In the genomic region with DNA sequence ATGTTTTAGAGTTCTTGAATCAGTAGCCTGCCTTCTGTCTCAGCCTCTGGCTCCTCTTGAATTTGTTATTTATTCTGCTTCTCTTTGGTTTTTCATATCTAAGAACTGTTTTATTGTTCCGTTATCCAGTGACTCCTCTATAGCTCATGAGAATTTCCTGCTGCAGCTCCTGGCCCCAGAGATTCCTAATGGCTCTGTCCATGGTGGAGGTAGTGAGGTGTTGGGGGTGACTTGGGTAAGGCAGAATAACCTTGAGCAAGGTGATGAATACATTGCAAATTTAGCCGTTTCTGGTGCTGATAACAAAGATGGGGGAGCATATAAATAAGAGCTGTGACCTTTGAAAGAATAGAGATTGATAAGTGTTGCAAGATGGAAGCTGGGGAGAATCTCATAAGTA, we compare ENCODE assay signal across 3 cellular contexts.
A peak's percentile ranks its signal among the peaks of the same experiment; 100 is the strongest.
TF ChIP-seq lines count a peak whose summit lies in the region.

No MANE protein-coding gene starts in this region.

TF ChIP-seq in A549, 52 proteins besides CTCF, POLR2A, EP300 and RAD21 (continued from another document):
- TF ChIP-seq REST (IDR thresholded peaks at IDR 0.05): 0 out of 2 replicates have a peak, but pooled peaks have one; percentile 52

TF ChIP-seq in HCT116, 20 proteins besides CTCF, POLR2A, EP300 and RAD21 (continued from another document):
- peak; percentile 54 for TF ChIP-seq REST (IDR thresholded peaks at IDR 0.05; ENCODE audit: low read depth)

TF ChIP-seq in WTC11, 78 proteins besides CTCF, POLR2A, EP300 and RAD21 (continued from another document):
- TF ChIP-seq, protein P1, sequence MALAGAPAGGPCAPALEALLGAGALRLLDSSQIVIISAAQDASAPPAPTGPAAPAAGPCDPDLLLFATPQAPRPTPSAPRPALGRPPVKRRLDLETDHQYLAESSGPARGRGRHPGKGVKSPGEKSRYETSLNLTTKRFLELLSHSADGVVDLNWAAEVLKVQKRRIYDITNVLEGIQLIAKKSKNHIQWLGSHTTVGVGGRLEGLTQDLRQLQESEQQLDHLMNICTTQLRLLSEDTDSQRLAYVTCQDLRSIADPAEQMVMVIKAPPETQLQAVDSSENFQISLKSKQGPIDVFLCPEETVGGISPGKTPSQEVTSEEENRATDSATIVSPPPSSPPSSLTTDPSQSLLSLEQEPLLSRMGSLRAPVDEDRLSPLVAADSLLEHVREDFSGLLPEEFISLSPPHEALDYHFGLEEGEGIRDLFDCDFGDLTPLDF (CRISPR knock-in tag; IDR thresholded peaks at IDR 0.05): no peak
- TF ChIP-seq, protein P2, sequence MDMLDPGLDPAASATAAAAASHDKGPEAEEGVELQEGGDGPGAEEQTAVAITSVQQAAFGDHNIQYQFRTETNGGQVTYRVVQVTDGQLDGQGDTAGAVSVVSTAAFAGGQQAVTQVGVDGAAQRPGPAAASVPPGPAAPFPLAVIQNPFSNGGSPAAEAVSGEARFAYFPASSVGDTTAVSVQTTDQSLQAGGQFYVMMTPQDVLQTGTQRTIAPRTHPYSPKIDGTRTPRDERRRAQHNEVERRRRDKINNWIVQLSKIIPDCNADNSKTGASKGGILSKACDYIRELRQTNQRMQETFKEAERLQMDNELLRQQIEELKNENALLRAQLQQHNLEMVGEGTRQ (CRISPR knock-in tag; IDR thresholded peaks at IDR 0.05): no peak
- TF ChIP-seq TEAD4 (CRISPR knock-in tag; IDR thresholded peaks at IDR 0.05) (no peak), JAZF1 (CRISPR knock-in tag; IDR thresholded peaks at IDR 0.05) (no peak), TCF7 (CRISPR knock-in tag; IDR thresholded peaks at IDR 0.05; ENCODE audit: low read depth) (no peak), ZNF317 (CRISPR knock-in tag; IDR thresholded peaks at IDR 0.05; ENCODE audit: borderline replicate concordance, low read depth) (no peak), ZNF219 (CRISPR knock-in tag; IDR thresholded peaks at IDR 0.05; ENCODE audit: borderline replicate concordance) (no peak), NFATC4 (CRISPR knock-in tag; IDR thresholded peaks at IDR 0.05) (no peak), ZBTB43 (CRISPR knock-in tag; IDR thresholded peaks at IDR 0.05) (no peak), TP53 (CRISPR knock-in tag; IDR thresholded peaks at IDR 0.05) (no peak)
